10 cellular contexts compared by ENCODE assay signal in genomic region chr1:224783006-224783651, GRCh38.
DNase-seq lines count a peak whose midpoint lies in the region; ATAC-seq and TF ChIP-seq lines count a peak whose summit lies in the region.
"Had no signal": no experiment of that assay in that cellular context is flagged by ENCODE, and none has a peak within 500 bp of the region (broad histone marks: within the 10 kb centered on the region; RNA-seq: fewer than 3 reads in every experiment).

No MANE protein-coding gene starts in this region.

- DNase-seq in mesenteric fat pad (ENCODE audit: low spot score): no peak
- DNase-seq in hypothalamus (lab: John Stamatoyannopoulos, UW): no peak
- no peak for DNase-seq in DMS79 (lab: John Stamatoyannopoulos, UW)
- no peak for DNase-seq in DMS79 treated with DMSO at 0.1 percent for 48 hours (lab: John Stamatoyannopoulos, UW)
- DNase-seq: NCI-H1694; stimulated activated naive B cell treated with anti-CD40 and anti-IgM and Interleukin-4, amounts not matched to agents 10 μg/mL and 1 μg/mL and 100 μg/mL, for 72 hours had no signal

- no peak for TF ChIP-seq CTCF in VCaP (conservative IDR thresholded peaks at IDR 0.05)

- peak overlapping the region; percentile 85 for H3K27ac ChIP-seq in VCaP

- ATAC-seq in GM18519 (IDR thresholded peaks at IDR 0.05; ENCODE audit: low FRiP score, unreplicated experiment) (peak; percentile 66), GM21619 (IDR thresholded peaks at IDR 0.05; ENCODE audit: unreplicated experiment) (peak; percentile 67), HG03565 (IDR thresholded peaks at IDR 0.05; ENCODE audit: unreplicated experiment) (peak; percentile 58)
